34 cellular contexts compared by ENCODE assay signal in genomic region chr14:69567563-69567962, GRCh38. TPM values are rescaled to one million over a fixed set of nuclear protein-coding genes. Genes with fewer than 3 reads are reported as not detected.
"Had no signal": no experiment of that assay in that cellular context is flagged by ENCODE, and none has a peak within 500 bp of the region (broad histone marks: within the 10 kb centered on the region; RNA-seq: fewer than 3 reads in every experiment).

No MANE protein-coding gene starts in this region.

- H3K9me3 Mint-ChIP-seq: activated CD8-positive, alpha-beta T cell treated with anti-CD3 and anti-CD28 coated beads for 36 hours; activated T-cell treated with anti-CD3 and anti-CD28 coated beads, Interleukin-2, amount 50 U/mL, for 4 hours; activated T-helper 17 cell treated with anti-CD3 and anti-CD28 coated beads, Interleukin-2, amount 50 U/mL, for 72 hours; effector memory CD8-positive, alpha-beta T cell; T-helper 2 cell treated with Interferon-gamma antibody and Interleukin-4, amounts not matched to agents 5 μg/mL and 100 μg/mL, for 36 hours had no signal

- H3K4me3 Mint-ChIP-seq: activated CD4-positive, alpha-beta T cell treated with anti-CD3 and anti-CD28 coated beads for 36 hours; activated CD8-positive, alpha-beta T cell treated with anti-CD3 and anti-CD28 coated beads for 36 hours; activated naive CD8-positive, alpha-beta T cell; activated T-cell treated with anti-CD3 and anti-CD28 coated beads, Interleukin-2, amount 50 U/mL, for 4 hours; activated T-helper 17 cell treated with anti-CD3 and anti-CD28 coated beads, Interleukin-2, amount 50 U/mL, for 72 hours; effector memory CD8-positive, alpha-beta T cell; T-helper 17 cell; T-helper 2 cell treated with Interferon-gamma antibody and Interleukin-4, amounts not matched to agents 5 μg/mL and 100 μg/mL, for 36 hours had no signal

- H3K27ac ChIP-seq: brain microvascular endothelial cell, esophagus muscularis mucosa, foreskin keratinocyte, gastrocnemius medialis, heart left ventricle had no signal

- H3K9me3 ChIP-seq: esophagus muscularis mucosa, gastrocnemius medialis, heart left ventricle had no signal

- FAIRE-seq: astrocyte, colon had no signal

- H3K4me1 Mint-ChIP-seq: activated T-helper 17 cell treated with anti-CD3 and anti-CD28 coated beads, Interleukin-2, amount 50 U/mL, for 72 hours had no signal

- ATAC-seq: activated CD4-positive, alpha-beta T cell treated with anti-CD3 and anti-CD28 coated beads for 36 hours; activated CD8-positive, alpha-beta T cell treated with anti-CD3 and anti-CD28 coated beads for 36 hours; activated T-cell treated with anti-CD3 and anti-CD28 coated beads, Interleukin-2, amount 50 U/mL, for 4 hours; activated T-helper 17 cell treated with anti-CD3 and anti-CD28 coated beads, Interleukin-2, amount 50 U/mL, for 72 hours; effector memory CD8-positive, alpha-beta T cell; foreskin keratinocyte; gastrocnemius medialis; heart left ventricle; T-helper 17 cell had no signal

- DNase-seq: activated CD4-positive, alpha-beta T cell treated with anti-CD3 and anti-CD28 coated beads for 36 hours; activated CD4-positive, alpha-beta T cell treated with anti-CD3 and anti-CD28 coated beads, Interleukin-2, amount 50 U/mL, for 1 hour; activated CD4-positive, alpha-beta T cell treated with anti-CD3 and anti-CD28 coated beads, Interleukin-2, amount 50 U/mL, for 48 hours; activated CD4-positive, CD25-positive, alpha-beta regulatory T cell; activated CD4-positive, CD25-positive, alpha-beta regulatory T cell treated with anti-CD3 and anti-CD28 coated beads, Interleukin-2, amount 50 U/mL, for 72 hours; activated CD8-positive, alpha-beta memory T cell treated with anti-CD3 and anti-CD28 coated beads for 24 hours; activated CD8-positive, alpha-beta T cell treated with anti-CD3 and anti-CD28 coated beads for 36 hours; activated effector memory CD4-positive, alpha-beta T cell treated with Interleukin-2 at 50 U/mL for 16 hours; activated gamma-delta T cell treated with Interleukin-2 at 50 U/mL for 16 hours; activated naive CD4-positive, alpha-beta T cell treated with anti-CD3 and anti-CD28 coated beads, Interleukin-2, amount 50 U/mL, for 16 hours; activated naive CD4-positive, alpha-beta T cell treated with Interleukin-2 at 50 U/mL for 16 hours; activated T-cell treated with anti-CD3 and anti-CD28 coated beads, Interleukin-2, amount 50 U/mL, for 4 hours; amniotic stem cell; anterior cingulate cortex; brain microvascular endothelial cell; caudate nucleus; cortex of kidney; dermis blood vessel endothelial cell; effector CD4-positive, alpha-beta T cell; effector memory CD8-positive, alpha-beta T cell; erythroblast; foreskin keratinocyte; gastrocnemius medialis; glutamatergic neuron; heart left ventricle; T-helper 17 cell; T1000 had no signal

- H3K4me1 ChIP-seq: foreskin keratinocyte had no signal

- H3K4me3 ChIP-seq: esophagus muscularis mucosa, gastrocnemius medialis, heart left ventricle had no signal

- H3K36me3 ChIP-seq: brain microvascular endothelial cell, esophagus muscularis mucosa, gastrocnemius medialis, heart left ventricle had no signal

- H3K36me3 Mint-ChIP-seq: activated naive CD8-positive, alpha-beta T cell had no signal

- H3K27ac Mint-ChIP-seq: activated CD4-positive, alpha-beta T cell treated with anti-CD3 and anti-CD28 coated beads for 36 hours; activated CD8-positive, alpha-beta T cell treated with anti-CD3 and anti-CD28 coated beads for 36 hours; activated naive CD8-positive, alpha-beta T cell; activated T-helper 17 cell treated with anti-CD3 and anti-CD28 coated beads, Interleukin-2, amount 50 U/mL, for 72 hours; effector memory CD8-positive, alpha-beta T cell; T-helper 17 cell; T-helper 2 cell treated with Interferon-gamma antibody and Interleukin-4, amounts not matched to agents 5 μg/mL and 100 μg/mL, for 36 hours had no signal

RNA-seq across cellular contexts. Expression of gene CCDC177, which starts 7.1 kb away (rescaled TPM):
- total RNA-seq: activated CD4-positive, alpha-beta T cell treated with anti-CD3 and anti-CD28 coated beads for 36 hours; activated CD8-positive, alpha-beta T cell treated with anti-CD3 and anti-CD28 coated beads for 36 hours; activated T-helper 17 cell treated with anti-CD3 and anti-CD28 coated beads, Interleukin-2, amount 50 U/mL, for 72 hours; astrocyte; chondrocyte; dermis blood vessel endothelial cell; esophagus muscularis mucosa; foreskin keratinocyte; gastrocnemius medialis; heart left ventricle; T-helper 17 cell had no signal
- polyA plus RNA-seq: foreskin keratinocyte had no signal
